Comparison of ENCODE assay signal across 10 cellular contexts in the genomic region with DNA sequence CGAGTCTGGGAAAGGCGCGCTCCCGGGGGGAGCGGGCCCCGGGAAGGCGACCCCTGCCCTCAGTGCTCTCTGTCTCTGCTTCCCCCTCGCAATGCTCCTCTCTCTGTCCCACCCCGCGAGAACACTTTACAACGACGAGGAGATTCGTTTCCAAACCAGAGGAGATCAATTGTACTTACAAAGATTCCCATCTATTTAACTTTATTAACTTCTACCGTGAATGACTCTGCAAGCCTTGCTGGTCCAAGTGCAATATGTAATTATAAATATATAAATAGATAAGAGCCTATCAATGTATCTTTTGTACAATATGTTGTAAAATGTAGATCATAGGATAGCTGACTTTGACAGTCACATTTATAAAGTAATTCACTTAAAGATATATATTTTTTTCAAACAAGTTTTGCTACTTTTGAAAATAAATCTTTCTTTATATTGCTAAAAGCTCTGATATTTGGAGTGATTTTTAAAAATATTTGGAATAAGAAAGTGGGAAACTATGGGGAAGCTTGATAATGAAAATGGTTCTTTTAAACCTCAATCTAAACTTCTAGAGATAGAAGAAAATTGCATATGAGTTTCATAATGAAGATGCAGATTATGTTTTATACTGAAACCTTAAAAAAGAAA. TPM values are rescaled to one million over a fixed set of nuclear protein-coding genes. Genes with fewer than 3 reads are reported as not detected.
DNase-seq lines count a peak whose midpoint lies in the region; ATAC-seq and TF ChIP-seq lines count a peak whose summit lies in the region.
"Had no signal": no experiment of that assay in that cellular context is flagged by ENCODE, and none has a peak within 500 bp of the region (broad histone marks: within the 10 kb centered on the region; RNA-seq: fewer than 3 reads in every experiment).

No MANE protein-coding gene starts in this region.

- H3K4me3 ChIP-seq in mesendoderm (ENCODE audit: low read length) (no peak overlapping the region), tibial nerve (peak overlapping the region in 3 of 4 donors; percentile 2 to 40 (median 34))

- TF ChIP-seq CTCF in brain (conservative IDR thresholded peaks at IDR 0.05), result no peak
- no peak for TF ChIP-seq CTCF in tibial nerve (IDR thresholded peaks at IDR 0.05)

- peaks cover 33% of the 10 kb centered on the region for H3K4me1 Mint-ChIP-seq in activated T-cell treated with anti-CD3 and anti-CD28 coated beads, Interleukin-2, amount 50 U/mL, for 72 hours (ENCODE audit: low read depth)
- H3K4me1 Mint-ChIP-seq in brain, result peaks cover 50% of the 10 kb centered on the region

- H3K27me3 Mint-ChIP-seq in activated T-cell treated with anti-CD3 and anti-CD28 coated beads, Interleukin-2, amount 50 U/mL, for 72 hours (ENCODE audit: low read depth), result peaks cover 98% of the 10 kb centered on the region
- H3K27me3 Mint-ChIP-seq in brain, result peaks cover 100% of the 10 kb centered on the region

- H3K36me3 Mint-ChIP-seq in activated T-cell treated with anti-CD3 and anti-CD28 coated beads, Interleukin-2, amount 50 U/mL, for 72 hours (ENCODE audit: insufficient read depth in 2 of 2), result peaks cover 0 to 2% of the 10 kb centered on the region in 2 donors
- no peaks in the 10 kb centered on the region for H3K36me3 Mint-ChIP-seq in brain

- H2BK15ac ChIP-seq in mesendoderm (replicated peaks; ENCODE audit: low read depth), result no peak overlapping the region

- H3K9me3 Mint-ChIP-seq in activated T-cell treated with anti-CD3 and anti-CD28 coated beads, Interleukin-2, amount 50 U/mL, for 72 hours, result no peaks in the 10 kb centered on the region
- H3K9me3 Mint-ChIP-seq in brain, result peaks cover 0 to 10% (median 2%) of the 10 kb centered on the region in 5 experiments

- H3K79me1 ChIP-seq in mesendoderm (ENCODE audit: low read length), result no peaks in the 10 kb centered on the region

- H3K27ac Mint-ChIP-seq in activated T-cell treated with anti-CD3 and anti-CD28 coated beads, Interleukin-2, amount 50 U/mL, for 72 hours, result no peak overlapping the region
- H3K27ac Mint-ChIP-seq in brain, result no peak overlapping the region

- H3K4me2 ChIP-seq in mesendoderm (ENCODE audit: low read length), result peak overlapping the region; percentile 54

- no peak overlapping the region for H3K23ac ChIP-seq in mesendoderm (ENCODE audit: low read length)

- no peak overlapping the region for H4K8ac ChIP-seq in mesendoderm (ENCODE audit: low read depth, low read length)

- no peak overlapping the region for H4K5ac ChIP-seq in mesendoderm (ENCODE audit: low read length)

- no peak for TF ChIP-seq EP300 in tibial nerve (IDR thresholded peaks at IDR 0.05)

- H3K27me3 ChIP-seq in mesendoderm (ENCODE audit: insufficient read depth, low read length, poor library complexity) (peaks cover 46% of the 10 kb centered on the region), tibial nerve (peaks cover 0 to 94% of the 10 kb centered on the region in 2 donors)

- no peaks in the 10 kb centered on the region for H3K79me2 ChIP-seq in mesendoderm (ENCODE audit: control insufficient read depth, insufficient read depth, low read length)

- no peak overlapping the region for H3K18ac ChIP-seq in mesendoderm (ENCODE audit: low read length)

- peak overlapping the region; percentile 85 to 92 for H3K4me3 Mint-ChIP-seq in activated T-cell treated with anti-CD3 and anti-CD28 coated beads, Interleukin-2, amount 50 U/mL, for 72 hours
- H3K4me3 Mint-ChIP-seq in brain, result peak overlapping the region; percentile 50 to 82 (median 74)

- H3K27ac ChIP-seq in mesendoderm (ENCODE audit: low read depth, low read length) (no peak overlapping the region), tibial nerve (no peak overlapping the region)
- H3K27ac ChIP-seq: BLaER1 treated with 17β-estradiol and CSF1 and Interleukin-3, amounts not matched to agents 10 nM and 100 nM had no signal

- no peak overlapping the region for H3K4ac ChIP-seq in mesendoderm (ENCODE audit: low read depth, low read length)

- no peak overlapping the region for H2BK5ac ChIP-seq in mesendoderm (ENCODE audit: low read length)

- H3K56ac ChIP-seq in mesendoderm (ENCODE audit: low read length), result no peak overlapping the region

- WGBS in mesendoderm (ENCODE audit: extremely low coverage, insufficient coverage, low lambda C conversion rate), result no CpG with 5 or more reads among the region's 14 CpGs
- 3 to 10% methylated on average over 14 of the region's 14 CpGs for WGBS in tibial nerve, 2 donors

- no peak for TF ChIP-seq POLR2A in tibial nerve (IDR thresholded peaks at IDR 0.05)

- H2BK120ac ChIP-seq in mesendoderm (ENCODE audit: low read depth, low read length), result no peak overlapping the region

- no peak for ATAC-seq in activated T-cell treated with anti-CD3 and anti-CD28 coated beads, Interleukin-2, amount 50 U/mL, for 72 hours (replicated peaks in 1 of 2)
- no peak for ATAC-seq in HG03460 (IDR thresholded peaks at IDR 0.05; ENCODE audit: unreplicated experiment)
- ATAC-seq in GM21447 (IDR thresholded peaks at IDR 0.05; ENCODE audit: unreplicated experiment), result no peak

- no peak for DNase-seq in activated T-cell treated with anti-CD3 and anti-CD28 coated beads, Interleukin-2, amount 50 U/mL, for 72 hours
- no peak for DNase-seq in activated T-cell treated with anti-CD3 and anti-CD28 coated beads, Interleukin-2, amount 50 U/mL, for 1 hour
- DNase-seq in mesendoderm (no peak), tibial nerve (ENCODE audit: low spot score in 2 of 2) (no peak), NCI-H82 (lab: John Stamatoyannopoulos, UW) (no peak)
- DNase-seq: activated naive CD4-positive, alpha-beta T cell had no signal

- no peak overlapping the region for H2AK5ac ChIP-seq in mesendoderm (ENCODE audit: low read length)

- no peak overlapping the region for H3K9ac ChIP-seq in mesendoderm (ENCODE audit: low read length)
- H3K9ac ChIP-seq: BLaER1 treated with 17β-estradiol and CSF1 and Interleukin-3, amounts not matched to agents 10 nM and 100 nM had no signal

- H3K4me1 ChIP-seq in mesendoderm (ENCODE audit: control insufficient read depth, low read depth, low read length), result no peaks in the 10 kb centered on the region
- H3K4me1 ChIP-seq in tibial nerve, result peaks cover 0 to 58% (median 20%) of the 10 kb centered on the region in 4 donors
- H3K4me1 ChIP-seq: BLaER1 treated with 17β-estradiol and CSF1 and Interleukin-3, amounts not matched to agents 10 nM and 100 nM had no signal

- H3K9me3 ChIP-seq in tibial nerve, result no peaks in the 10 kb centered on the region

- H3K36me3 ChIP-seq in mesendoderm (ENCODE audit: control insufficient read depth, insufficient read depth, low read length) (no peaks in the 10 kb centered on the region), tibial nerve (no peaks in the 10 kb centered on the region)
- H3K36me3 ChIP-seq: BLaER1 treated with 17β-estradiol and CSF1 and Interleukin-3, amounts not matched to agents 10 nM and 100 nM had no signal

RNA-seq across cellular contexts. Expression of a gene that starts 3.0 kb away (rescaled TPM):
- not detected for total RNA-seq in activated T-cell treated with anti-CD3 and anti-CD28 coated beads, Interleukin-2, amount 50 U/mL, for 72 hours
- not detected for polyA plus RNA-seq in brain (ENCODE audit: insufficient read depth, low read depth, low replicate concordance)
- polyA plus RNA-seq in mesendoderm (2013, experiment 1 of 2), result 0.06 TPM
- polyA plus RNA-seq in mesendoderm (2013, experiment 2 of 2), result 0.07 TPM
- under 1 TPM in 2 of 4 donors, not detected in 2; 0.30 to 0.84 TPM for total RNA-seq in tibial nerve
